Comparison of ENCODE assay signal across 12 cellular contexts in the genomic region with DNA sequence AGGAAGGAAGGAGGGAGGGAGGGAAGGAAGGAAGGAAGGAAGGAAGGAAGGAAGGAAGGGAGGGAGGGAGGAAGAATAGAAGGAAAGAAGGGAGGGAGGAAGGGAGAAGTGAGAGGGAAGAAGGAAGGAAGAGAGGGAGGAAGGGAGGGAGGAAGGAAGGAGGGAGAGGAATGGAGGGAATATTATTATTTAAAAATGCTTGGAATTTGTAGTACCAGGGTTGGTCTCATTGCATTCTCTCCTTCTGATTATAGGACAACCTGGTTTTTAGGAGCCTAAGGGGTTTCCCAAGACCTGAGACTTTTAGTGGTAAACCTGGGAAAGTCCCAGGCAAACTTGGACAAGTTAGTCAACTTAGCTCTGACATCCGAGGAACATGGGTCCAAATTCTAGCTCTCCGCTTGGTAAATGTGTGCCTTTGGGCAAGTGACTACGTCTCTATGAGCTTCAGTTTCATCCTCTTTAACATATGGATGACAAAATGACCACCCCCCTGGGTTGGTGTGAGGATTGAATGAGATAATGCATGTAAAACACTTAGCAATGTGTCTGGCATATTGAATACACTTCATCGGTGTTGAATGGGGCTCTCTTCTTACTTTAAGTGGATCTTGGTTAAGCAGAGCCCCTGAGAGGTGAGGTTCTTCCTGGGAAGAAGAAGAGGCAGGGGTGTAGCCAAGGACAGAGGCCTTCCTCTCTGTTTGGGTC.
DNase-seq lines count a peak whose midpoint lies in the region; ATAC-seq and TF ChIP-seq lines count a peak whose summit lies in the region.
"Had no signal": no experiment of that assay in that cellular context is flagged by ENCODE, and none has a peak within 500 bp of the region (broad histone marks: within the 10 kb centered on the region; RNA-seq: fewer than 3 reads in every experiment).

No MANE protein-coding gene starts in this region.

- TF ChIP-seq CTCF in epithelial cell of esophagus (IDR thresholded peaks at IDR 0.05; ENCODE audit: insufficient read depth, low read depth, low read length, missing control alignments) (no peak), mucosa of descending colon (IDR thresholded peaks at IDR 0.05) (no peak)

- DNase-seq in epithelial cell of esophagus (ENCODE audit: low read depth) (peak; percentile 76), NCI-H146 treated with DMSO at 0.1 percent for 48 hours (lab: John Stamatoyannopoulos, UW; ENCODE audit: unreplicated experiment) (no peak), mucosa of descending colon (no peak), SKM-1 treated with dmso at 0.1 percent for 144 hours (lab: John Stamatoyannopoulos, UW; ENCODE audit: unreplicated experiment) (no peak)
- DNase-seq: activated CD4-positive, alpha-beta T cell treated with anti-CD3 and anti-CD28 coated beads for 1 hour; NCI-H1092 treated with DMSO at 0.1 percent for 48 hours; stimulated activated naive CD4-positive, alpha-beta T cell treated with Interleukin-2 at 50 U/mL for 16 hours had no signal

- H3K4me3 ChIP-seq in BLaER1 treated with 17β-estradiol and CSF1 and Interleukin-3, amounts not matched to agents 10 nM and 100 nM = no peak overlapping the region
- H3K4me3 ChIP-seq in epithelial cell of esophagus (ENCODE audit: low read length) (no peak overlapping the region), mucosa of descending colon (no peak overlapping the region)
- H3K4me3 ChIP-seq: lung had no signal

- H4K20me1 ChIP-seq in BLaER1 treated with 17β-estradiol and CSF1 and Interleukin-3, amounts not matched to agents 10 nM and 100 nM = no peaks in the 10 kb centered on the region

- intact Hi-C loops in mucosa of descending colon (cut with DNase I, micrococcal nuclease) = no loop called here

- peak overlapping the region in 5 of 11 experiments; percentile 15 to 51 (median 38); a peak in 7 of 22 replicates for H3K9ac ChIP-seq in BLaER1 treated with 17β-estradiol and CSF1 and Interleukin-3, amounts not matched to agents 10 nM and 100 nM

- peak overlapping the region in 10 of 11 experiments; percentile 34 to 75 (median 64); a peak in 19 of 22 replicates for H3K27ac ChIP-seq in BLaER1 treated with 17β-estradiol and CSF1 and Interleukin-3, amounts not matched to agents 10 nM and 100 nM

- H3K9me3 ChIP-seq in BLaER1 treated with 17β-estradiol and CSF1 and Interleukin-3, amounts not matched to agents 10 nM and 100 nM (replicated peaks in 1 of 11) = peaks cover 0 to 17% (median 11%) of the 10 kb centered on the region in 11 experiments; a peak in 16 of 22 replicates
- no peaks in the 10 kb centered on the region for H3K9me3 ChIP-seq in mucosa of descending colon

- ATAC-seq in GM19452 (IDR thresholded peaks at IDR 0.05; ENCODE audit: unreplicated experiment) (peak; percentile 5), HG03432 (IDR thresholded peaks at IDR 0.05; ENCODE audit: unreplicated experiment) (peak; percentile 11), mucosa of descending colon (no peak), GM19328 (IDR thresholded peaks at IDR 0.05; ENCODE audit: unreplicated experiment) (no peak)

- no peaks in the 10 kb centered on the region for H3K27me3 ChIP-seq in BLaER1 treated with 17β-estradiol and CSF1 and Interleukin-3, amounts not matched to agents 10 nM and 100 nM

- peak overlapping the region; percentile 32 to 74 (median 65); a peak in 21 of 22 replicates for H3K4me2 ChIP-seq in BLaER1 treated with 17β-estradiol and CSF1 and Interleukin-3, amounts not matched to agents 10 nM and 100 nM

- H3K36me3 ChIP-seq in BLaER1 treated with 17β-estradiol and CSF1 and Interleukin-3, amounts not matched to agents 10 nM and 100 nM = no peaks in the 10 kb centered on the region
- no peaks in the 10 kb centered on the region for H3K36me3 ChIP-seq in mucosa of descending colon (ENCODE audit: low read depth)

- H3K4me1 ChIP-seq in BLaER1 treated with 17β-estradiol and CSF1 and Interleukin-3, amounts not matched to agents 10 nM and 100 nM = peaks cover 12 to 19% (median 16%) of the 10 kb centered on the region in 10 experiments
- H3K4me1 ChIP-seq in mucosa of descending colon (ENCODE audit: low read depth) = no peaks in the 10 kb centered on the region

Comparison
In these comparisons a context has a peak if more than half of its experiments do, and no peak if none do; other contexts are left out.
1. ATAC-seq: peak in GM19452 (single experiment) and HG03432 (single experiment); none in mucosa of descending colon (single experiment) and GM19328 (single experiment).